ENCODE assay signal across 11 cellular contexts in genomic region chr3:45864760-45865567, GRCh38. TPM values are rescaled to one million over a fixed set of nuclear protein-coding genes. Genes with fewer than 3 reads are reported as not detected.
DNase-seq lines count a peak whose midpoint lies in the region; ATAC-seq lines count a peak whose summit lies in the region.
"Had no signal": no experiment of that assay in that cellular context is flagged by ENCODE, and none has a peak within 500 bp of the region (broad histone marks: within the 10 kb centered on the region; RNA-seq: fewer than 3 reads in every experiment).

No MANE protein-coding gene starts in this region.

- intact Hi-C loops in CD4-positive, alpha-beta memory T cell (cut with micrococcal nuclease), result no loop called here

- DNase-seq in CD4-positive, alpha-beta memory T cell, result peak in 4 of 5 donors; percentile 32 to 50 (median 40)
- DNase-seq in T-cell (peak in 2 of 34 experiments; percentile 9 to 21), NAMALWA (ENCODE audit: low spot score) (no peak), DMS53 treated with DMSO at 0.1 percent for 48 hours (lab: John Stamatoyannopoulos, UW; ENCODE audit: unreplicated experiment) (no peak), mesenteric fat pad (ENCODE audit: low spot score) (no peak), NK-92 (lab: John Stamatoyannopoulos, UW; ENCODE audit: unreplicated experiment) (no peak)

- POLR2A ChIA-PET in CD4-positive, alpha-beta memory T cell (lab: Charles Lee; ENCODE audit: partially characterized antibody), result interaction anchor here (1.0 to 1.8 kb wide), 8 partner anchors 12 to 43 kb away, joined by 3 to 15 read pairs (median 5); partner anchors contain the start of genes CCR9 and LZTFL1
- POLR2A ChIA-PET in T-cell (lab: Charles Lee), result interaction anchor here (0.6 to 1.0 kb wide), 3 partner anchors 22 to 876 kb away, joined by 3 to 4 read pairs (median 3); no protein-coding TSS in a partner anchor

- peaks cover 30 to 35% (median 32%) of the 10 kb centered on the region in 4 donors for H3K4me1 Mint-ChIP-seq in CD4-positive, alpha-beta memory T cell
- H3K4me1 Mint-ChIP-seq in T-cell, result peaks cover 44 to 51% (median 46%) of the 10 kb centered on the region in 3 donors

- CTCF ChIA-PET in CD4-positive, alpha-beta memory T cell (lab: Charles Lee; ENCODE audit: partially characterized antibody), result interaction anchor here (1.0 kb wide), 1 partner anchor 16 kb away, joined by 3 read pairs; no protein-coding TSS in a partner anchor
- CTCF ChIA-PET in T-cell (lab: Charles Lee), result interaction anchor here in 1 of 2 donors (1.0 to 1.1 kb wide), 2 partner anchors 23 to 24 kb away, joined by 3 to 4 read pairs; partner anchors contain the start of gene LZTFL1

- peaks cover 14 to 28% of the 10 kb centered on the region in 2 donors for H3K27me3 Mint-ChIP-seq in CD4-positive, alpha-beta memory T cell
- H3K27me3 Mint-ChIP-seq in T-cell, result peaks cover 13 to 24% of the 10 kb centered on the region in 2 donors

- H3K36me3 ChIP-seq in CD4-positive, alpha-beta memory T cell (ENCODE audit: insufficient read depth, low read length), result no peaks in the 10 kb centered on the region

- peak; percentile 66 for ATAC-seq in GM18907 (IDR thresholded peaks at IDR 0.05; ENCODE audit: unreplicated experiment)
- ATAC-seq in HG02870 (IDR thresholded peaks at IDR 0.05; ENCODE audit: unreplicated experiment), result peak; percentile 70
- ATAC-seq in T-cell (replicated peaks in 1 of 4), result peak; percentile 4 to 61 (median 36)

- H3K4me3 Mint-ChIP-seq in CD4-positive, alpha-beta memory T cell, result peak overlapping the region in 6 of 8 donors; percentile 11 to 55 (median 39)
- H3K4me3 Mint-ChIP-seq in T-cell, result peak overlapping the region in 1 of 3 donors; percentile 39
- H3K4me3 Mint-ChIP-seq: dendritic cell treated with granulocyte-macrophage colony-stimulating factor and Interleukin-4, amounts not matched to agents 40 ng/mL and 50 ng/mL, for 4 days had no signal

- H3K9me3 ChIP-seq in CD4-positive, alpha-beta memory T cell (ENCODE audit: control insufficient read depth in 1 of 2, low read length in 2 of 2), result no peaks in the 10 kb centered on the region

- H3K9me3 Mint-ChIP-seq in CD4-positive, alpha-beta memory T cell, result peaks cover 2 to 8% (median 4%) of the 10 kb centered on the region in 8 donors
- H3K9me3 Mint-ChIP-seq in T-cell, result peaks cover 3 to 9% (median 8%) of the 10 kb centered on the region in 3 donors

- no peaks in the 10 kb centered on the region for H3K27me3 ChIP-seq in CD4-positive, alpha-beta memory T cell (ENCODE audit: insufficient read depth, low read length)

- peaks cover 0 to 5% of the 10 kb centered on the region in 2 donors for H3K36me3 Mint-ChIP-seq in CD4-positive, alpha-beta memory T cell
- H3K36me3 Mint-ChIP-seq in T-cell, result peaks cover 4% of the 10 kb centered on the region

- peaks cover 30% of the 10 kb centered on the region for H3K4me1 ChIP-seq in CD4-positive, alpha-beta memory T cell (ENCODE audit: insufficient read depth, low read length)

- no peak overlapping the region for H3K27ac ChIP-seq in CD4-positive, alpha-beta memory T cell (ENCODE audit: low read depth, low read length)
- H3K27ac ChIP-seq: HL-60 had no signal

- peak overlapping the region in 4 of 7 donors; percentile 5 to 54 (median 28) for H3K27ac Mint-ChIP-seq in CD4-positive, alpha-beta memory T cell
- H3K27ac Mint-ChIP-seq in T-cell, result peak overlapping the region in 1 of 2 donors; percentile 23
- H3K27ac Mint-ChIP-seq: dendritic cell treated with granulocyte-macrophage colony-stimulating factor and Interleukin-4, amounts not matched to agents 40 ng/mL and 50 ng/mL, for 4 days had no signal

- H3K4me3 ChIP-seq in CD4-positive, alpha-beta memory T cell (ENCODE audit: low read length in 2 of 2), result no peak overlapping the region

RNA-seq across cellular contexts. Expression of gene CCR9, which starts 21.4 kb away (rescaled TPM):
- total RNA-seq in CD4-positive, alpha-beta memory T cell, result 1 to 10 TPM; 4.0 to 4.5 TPM
- polyA plus RNA-seq in CD4-positive, alpha-beta memory T cell, result 1 to 10 TPM; 3.9 to 4.4 TPM
- 10 to 100 TPM in 1 of 5 donors, 1 to 10 TPM in 4; 2.1 to 10.0 (median 4.2) TPM for total RNA-seq in T-cell
- not detected for total RNA-seq in mesenteric fat pad
- total RNA-seq: pulmonary artery endothelial cell had no signal

RNA-seq across cellular contexts. Expression of gene LZTFL1, which starts 23.0 kb away (rescaled TPM):
- 10 to 100 TPM in 1 of 2 experiments, 1 to 10 TPM in 1; 7.1 to 10.0 TPM for total RNA-seq in CD4-positive, alpha-beta memory T cell
- 10 to 100 TPM in 1 of 2 donors, 1 to 10 TPM in 1; 6.9 to 11.7 TPM for polyA plus RNA-seq in CD4-positive, alpha-beta memory T cell
- 10 to 100 TPM in 3 of 5 donors, 1 to 10 TPM in 2; 8.5 to 12.0 (median 11.1) TPM for total RNA-seq in T-cell
- 10.2 TPM for total RNA-seq in mesenteric fat pad

Comparison
In these comparisons a context has a peak if more than half of its experiments do, and no peak if none do; other contexts are left out.
1. DNase-seq: peak in CD4-positive, alpha-beta memory T cell (4 of 5); none in NAMALWA (single experiment), DMS53 treated with DMSO at 0.1 percent for 48 hours (single experiment), mesenteric fat pad (single experiment) and NK-92 (single experiment).
2. Peak in every context shown above with its lines, with median percentiles within 50 percentile points of each other: ATAC-seq.